Comparison of ENCODE assay signal across 22 cellular contexts in the genomic region with DNA sequence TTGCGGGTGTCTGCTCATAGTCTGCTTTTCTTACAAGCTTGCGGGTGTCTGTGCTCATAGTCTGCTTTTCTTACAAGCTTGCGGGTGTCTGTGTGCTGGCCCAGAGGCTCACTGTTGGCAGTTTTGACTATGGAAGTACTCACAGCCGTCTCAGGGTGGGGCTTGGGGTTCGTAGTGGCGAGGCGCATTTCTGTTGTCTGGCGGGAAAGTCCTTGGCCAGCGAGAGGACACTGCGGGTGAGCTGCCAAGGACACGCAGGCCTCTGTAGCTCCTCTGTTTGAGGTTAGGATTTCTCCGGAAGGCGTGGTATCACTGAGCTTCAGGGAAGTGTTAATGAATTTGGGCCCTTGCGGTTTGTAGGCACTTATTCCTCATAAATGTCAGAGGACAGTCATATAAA.
"Had no signal": no experiment of that assay in that cellular context is flagged by ENCODE, and none has a peak within 500 bp of the region (broad histone marks: within the 10 kb centered on the region; RNA-seq: fewer than 3 reads in every experiment).

No MANE protein-coding gene starts in this region.

- H3K36me3 ChIP-seq: breast epithelium had no signal

- ATAC-seq: activated naive CD8-positive, alpha-beta T cell treated with anti-CD3 and anti-CD28 coated beads, Interleukin-2, amount 50 U/mL, for 24 hours; activated T-cell treated with anti-CD3 and anti-CD28 coated beads, Interleukin-2, amount 50 U/mL, for 4 hours; stimulated activated effector memory CD8-positive, alpha-beta T cell treated with anti-CD3 and anti-CD28 coated beads, Interleukin-12 subunit alpha, Interleukin-12 subunit beta, amount 100 ng/mL, for 72 hours had no signal

- H3K9me3 Mint-ChIP-seq: activated CD4-positive, alpha-beta memory T cell treated with anti-CD3 and anti-CD28 coated beads, Interleukin-2, amount 10 ng/mL, durations not matched to agents 7 days and 5 days; activated naive CD4-positive, alpha-beta T cell treated with anti-CD3 and anti-CD28 coated beads, Interleukin-2, amount 10 ng/mL, durations not matched to agents 7 days and 5 days; activated naive CD8-positive, alpha-beta T cell treated with anti-CD3 and anti-CD28 coated beads, Interleukin-2, amount 50 U/mL, for 24 hours; activated T-cell treated with anti-CD3 and anti-CD28 coated beads, Interleukin-2, amount 50 U/mL, for 4 hours; nephron; stimulated activated effector memory CD8-positive, alpha-beta T cell treated with anti-CD3 and anti-CD28 coated beads, Interleukin-12 subunit alpha, Interleukin-12 subunit beta, amount 100 ng/mL, for 72 hours; T-helper 2 cell treated with Interferon-gamma antibody and Interleukin-4, amounts not matched to agents 5 μg/mL and 100 μg/mL, for 36 hours had no signal

- DNase-seq: activated CD4-positive, alpha-beta memory T cell treated with anti-CD3 and anti-CD28 coated beads, Interleukin-2, amount 10 ng/mL, durations not matched to agents 7 days and 5 days; activated CD4-positive, alpha-beta T cell treated with anti-CD3 and anti-CD28 coated beads for 48 hours; activated CD4-positive, CD25-positive, alpha-beta regulatory T cell; activated effector memory CD4-positive, alpha-beta T cell treated with Interleukin-2 at 50 U/mL for 16 hours; activated naive CD4-positive, alpha-beta T cell treated with anti-CD3 and anti-CD28 coated beads, Interleukin-2, amount 10 ng/mL, durations not matched to agents 7 days and 5 days; activated naive CD8-positive, alpha-beta T cell treated with anti-CD3 and anti-CD28 coated beads, Interleukin-2, amount 50 U/mL, for 24 hours; activated T-cell treated with anti-CD3 and anti-CD28 coated beads, Interleukin-2, amount 50 U/mL, for 4 hours; dermis blood vessel endothelial cell; effector memory CD4-positive, alpha-beta T cell; esophagus squamous epithelium; midbrain; occipital lobe; SK-N-SH; small intestine; stimulated activated CD4-positive, alpha-beta T cell treated with anti-CD3 and anti-CD28 coated beads, Interleukin-4, amount 100 ng/mL, for 1 hour; stomach; upper lobe of left lung had no signal

- H3K4me1 Mint-ChIP-seq: nephron had no signal

- H3K27me3 ChIP-seq: breast epithelium, esophagus squamous epithelium, stomach, upper lobe of left lung had no signal

- H3K4me2 ChIP-seq: SK-N-SH had no signal

- H3K4me1 ChIP-seq: breast epithelium, esophagus squamous epithelium, stomach, upper lobe of left lung had no signal

- H3K9me3 ChIP-seq: breast epithelium, esophagus squamous epithelium, SK-N-SH, stomach, upper lobe of left lung had no signal

- H3K27me3 Mint-ChIP-seq: activated CD4-positive, alpha-beta memory T cell treated with anti-CD3 and anti-CD28 coated beads, Interleukin-2, amount 10 ng/mL, durations not matched to agents 7 days and 5 days; activated naive CD4-positive, alpha-beta T cell treated with anti-CD3 and anti-CD28 coated beads, Interleukin-2, amount 10 ng/mL, durations not matched to agents 7 days and 5 days; activated naive CD8-positive, alpha-beta T cell treated with anti-CD3 and anti-CD28 coated beads, Interleukin-2, amount 50 U/mL, for 24 hours had no signal

- H3K27ac Mint-ChIP-seq: activated CD4-positive, alpha-beta memory T cell treated with anti-CD3 and anti-CD28 coated beads, Interleukin-2, amount 10 ng/mL, durations not matched to agents 7 days and 5 days; nephron had no signal

- H3K9ac ChIP-seq: SK-N-SH had no signal

- H3K4me3 Mint-ChIP-seq: activated CD4-positive, alpha-beta memory T cell treated with anti-CD3 and anti-CD28 coated beads, Interleukin-2, amount 10 ng/mL, durations not matched to agents 7 days and 5 days; activated naive CD4-positive, alpha-beta T cell treated with anti-CD3 and anti-CD28 coated beads, Interleukin-2, amount 10 ng/mL, durations not matched to agents 7 days and 5 days; activated naive CD8-positive, alpha-beta T cell treated with anti-CD3 and anti-CD28 coated beads, Interleukin-2, amount 50 U/mL, for 24 hours; activated T-cell treated with anti-CD3 and anti-CD28 coated beads, Interleukin-2, amount 50 U/mL, for 4 hours; nephron; stimulated activated effector memory CD8-positive, alpha-beta T cell treated with anti-CD3 and anti-CD28 coated beads, Interleukin-12 subunit alpha, Interleukin-12 subunit beta, amount 100 ng/mL, for 72 hours; T-helper 2 cell treated with Interferon-gamma antibody and Interleukin-4, amounts not matched to agents 5 μg/mL and 100 μg/mL, for 36 hours had no signal

- H3K27ac ChIP-seq: esophagus squamous epithelium, stomach, upper lobe of left lung had no signal

- H3K4me3 ChIP-seq: breast epithelium, esophagus squamous epithelium, lung, stomach, upper lobe of left lung had no signal
